1 cellular context compared by ENCODE assay signal in the genomic region with DNA sequence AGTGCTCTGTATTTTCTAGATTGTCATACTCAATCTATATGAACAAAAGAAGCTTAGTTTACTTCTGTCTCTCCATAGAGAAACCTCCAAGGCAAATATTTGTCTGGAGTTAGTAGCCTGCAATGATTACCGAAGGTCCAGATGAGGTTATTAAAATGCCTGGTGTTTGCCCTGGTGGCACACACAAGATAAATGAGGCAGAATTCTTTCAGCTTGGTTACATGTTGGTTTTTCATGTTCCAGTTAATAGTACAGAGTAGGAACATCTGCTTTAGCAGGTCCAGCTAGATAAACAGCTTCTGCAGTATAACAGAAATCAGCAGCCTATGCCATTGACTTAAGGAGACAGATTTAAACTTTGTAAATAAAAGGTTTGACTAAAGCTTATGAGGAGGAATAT.
TF ChIP-seq lines count a peak whose summit lies in the region.

No MANE protein-coding gene starts in this region.

TF ChIP-seq in SK-N-SH, 30 proteins besides CTCF, POLR2A, EP300 and RAD21 (continued from another document):
- TF ChIP-seq, protein P1, sequence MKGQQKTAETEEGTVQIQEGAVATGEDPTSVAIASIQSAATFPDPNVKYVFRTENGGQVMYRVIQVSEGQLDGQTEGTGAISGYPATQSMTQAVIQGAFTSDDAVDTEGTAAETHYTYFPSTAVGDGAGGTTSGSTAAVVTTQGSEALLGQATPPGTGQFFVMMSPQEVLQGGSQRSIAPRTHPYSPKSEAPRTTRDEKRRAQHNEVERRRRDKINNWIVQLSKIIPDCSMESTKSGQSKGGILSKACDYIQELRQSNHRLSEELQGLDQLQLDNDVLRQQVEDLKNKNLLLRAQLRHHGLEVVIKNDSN (IDR thresholded peaks at IDR 0.05; ENCODE audit: borderline replicate concordance, low read depth) = no peak
- no peak for TF ChIP-seq GABPA (IDR thresholded peaks at IDR 0.05; ENCODE audit: low read depth)
- no peak for TF ChIP-seq TCF12 (IDR thresholded peaks at IDR 0.05)
- no peak for TF ChIP-seq CHD2 (IDR thresholded peaks at IDR 0.05; ENCODE audit: low read length, partially characterized antibody)
- no peak for TF ChIP-seq FOXJ3 (CRISPR knock-in tag; IDR thresholded peaks at IDR 0.05)
- TF ChIP-seq, protein P2, sequence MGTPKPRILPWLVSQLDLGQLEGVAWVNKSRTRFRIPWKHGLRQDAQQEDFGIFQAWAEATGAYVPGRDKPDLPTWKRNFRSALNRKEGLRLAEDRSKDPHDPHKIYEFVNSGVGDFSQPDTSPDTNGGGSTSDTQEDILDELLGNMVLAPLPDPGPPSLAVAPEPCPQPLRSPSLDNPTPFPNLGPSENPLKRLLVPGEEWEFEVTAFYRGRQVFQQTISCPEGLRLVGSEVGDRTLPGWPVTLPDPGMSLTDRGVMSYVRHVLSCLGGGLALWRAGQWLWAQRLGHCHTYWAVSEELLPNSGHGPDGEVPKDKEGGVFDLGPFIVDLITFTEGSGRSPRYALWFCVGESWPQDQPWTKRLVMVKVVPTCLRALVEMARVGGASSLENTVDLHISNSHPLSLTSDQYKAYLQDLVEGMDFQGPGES (IDR thresholded peaks at IDR 0.05; ENCODE audit: low read depth, low read length) = no peak
- no peak for TF ChIP-seq MEF2A (IDR thresholded peaks at IDR 0.05; ENCODE audit: borderline replicate concordance, low read depth)
- TF ChIP-seq, protein P3, sequence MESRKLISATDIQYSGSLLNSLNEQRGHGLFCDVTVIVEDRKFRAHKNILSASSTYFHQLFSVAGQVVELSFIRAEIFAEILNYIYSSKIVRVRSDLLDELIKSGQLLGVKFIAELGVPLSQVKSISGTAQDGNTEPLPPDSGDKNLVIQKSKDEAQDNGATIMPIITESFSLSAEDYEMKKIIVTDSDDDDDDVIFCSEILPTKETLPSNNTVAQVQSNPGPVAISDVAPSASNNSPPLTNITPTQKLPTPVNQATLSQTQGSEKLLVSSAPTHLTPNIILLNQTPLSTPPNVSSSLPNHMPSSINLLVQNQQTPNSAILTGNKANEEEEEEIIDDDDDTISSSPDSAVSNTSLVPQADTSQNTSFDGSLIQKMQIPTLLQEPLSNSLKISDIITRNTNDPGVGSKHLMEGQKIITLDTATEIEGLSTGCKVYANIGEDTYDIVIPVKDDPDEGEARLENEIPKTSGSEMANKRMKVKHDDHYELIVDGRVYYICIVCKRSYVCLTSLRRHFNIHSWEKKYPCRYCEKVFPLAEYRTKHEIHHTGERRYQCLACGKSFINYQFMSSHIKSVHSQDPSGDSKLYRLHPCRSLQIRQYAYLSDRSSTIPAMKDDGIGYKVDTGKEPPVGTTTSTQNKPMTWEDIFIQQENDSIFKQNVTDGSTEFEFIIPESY (IDR thresholded peaks at IDR 0.05; ENCODE audit: borderline replicate concordance, low read depth) = no peak
- no peak for TF ChIP-seq RCOR1 (IDR thresholded peaks at IDR 0.05; ENCODE audit: low read length)
